In the genomic region with DNA sequence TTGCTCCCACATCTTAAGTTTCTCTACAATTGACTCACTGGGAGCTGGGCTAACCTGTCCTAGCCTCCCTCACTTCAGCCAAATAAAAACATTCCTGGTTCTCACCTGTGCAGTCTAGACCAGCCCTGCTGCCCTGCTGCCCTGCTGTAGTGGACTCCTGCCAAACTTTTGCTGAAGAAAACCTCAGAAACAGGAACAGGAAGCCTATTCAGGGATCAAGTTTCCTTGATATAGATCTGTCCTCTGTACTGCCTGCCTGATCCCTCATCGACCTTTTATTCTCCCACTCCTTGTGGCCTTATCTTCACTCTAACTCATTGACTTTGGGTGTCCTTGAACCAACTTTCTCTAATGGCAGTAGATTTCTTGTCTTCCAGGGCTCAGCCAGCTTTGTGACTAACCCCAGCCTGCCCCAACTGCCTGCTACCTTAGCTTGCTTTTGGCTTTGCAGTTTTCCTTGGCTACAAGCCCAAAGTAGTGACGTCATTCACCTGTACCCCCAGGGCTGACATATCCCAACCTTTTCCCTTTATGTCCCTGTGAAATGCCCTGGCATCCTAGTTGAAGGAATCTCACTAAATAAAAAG, we compare ENCODE assay signal across 1 cellular context.
TF ChIP-seq lines count a peak whose summit lies in the region.

No MANE protein-coding gene starts in this region.

TF ChIP-seq in GM23338, 12 proteins besides CTCF, POLR2A, EP300 and RAD21 (continued from another document):
- TF ChIP-seq, protein P1, sequence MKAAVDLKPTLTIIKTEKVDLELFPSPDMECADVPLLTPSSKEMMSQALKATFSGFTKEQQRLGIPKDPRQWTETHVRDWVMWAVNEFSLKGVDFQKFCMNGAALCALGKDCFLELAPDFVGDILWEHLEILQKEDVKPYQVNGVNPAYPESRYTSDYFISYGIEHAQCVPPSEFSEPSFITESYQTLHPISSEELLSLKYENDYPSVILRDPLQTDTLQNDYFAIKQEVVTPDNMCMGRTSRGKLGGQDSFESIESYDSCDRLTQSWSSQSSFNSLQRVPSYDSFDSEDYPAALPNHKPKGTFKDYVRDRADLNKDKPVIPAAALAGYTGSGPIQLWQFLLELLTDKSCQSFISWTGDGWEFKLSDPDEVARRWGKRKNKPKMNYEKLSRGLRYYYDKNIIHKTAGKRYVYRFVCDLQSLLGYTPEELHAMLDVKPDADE (IDR thresholded peaks at IDR 0.05), result no peak
- no peak for TF ChIP-seq EZH2phosphoT487 (IDR thresholded peaks at IDR 0.05; ENCODE audit: unreplicated experiment)
- no peak for TF ChIP-seq ZNF114 (CRISPR knock-in tag; IDR thresholded peaks at IDR 0.05)
- TF ChIP-seq ZNF331 (CRISPR knock-in tag; IDR thresholded peaks at IDR 0.05; ENCODE audit: low read depth), result no peak
- no peak for TF ChIP-seq JUNB (IDR thresholded peaks at IDR 0.05; ENCODE audit: unreplicated experiment)
- TF ChIP-seq NANOG (IDR thresholded peaks at IDR 0.05; ENCODE audit: borderline replicate concordance), result no peak
- TF ChIP-seq POLR2AphosphoS5 (IDR thresholded peaks at IDR 0.05; ENCODE audit: low read depth), result no peak
- TF ChIP-seq, protein P2, sequence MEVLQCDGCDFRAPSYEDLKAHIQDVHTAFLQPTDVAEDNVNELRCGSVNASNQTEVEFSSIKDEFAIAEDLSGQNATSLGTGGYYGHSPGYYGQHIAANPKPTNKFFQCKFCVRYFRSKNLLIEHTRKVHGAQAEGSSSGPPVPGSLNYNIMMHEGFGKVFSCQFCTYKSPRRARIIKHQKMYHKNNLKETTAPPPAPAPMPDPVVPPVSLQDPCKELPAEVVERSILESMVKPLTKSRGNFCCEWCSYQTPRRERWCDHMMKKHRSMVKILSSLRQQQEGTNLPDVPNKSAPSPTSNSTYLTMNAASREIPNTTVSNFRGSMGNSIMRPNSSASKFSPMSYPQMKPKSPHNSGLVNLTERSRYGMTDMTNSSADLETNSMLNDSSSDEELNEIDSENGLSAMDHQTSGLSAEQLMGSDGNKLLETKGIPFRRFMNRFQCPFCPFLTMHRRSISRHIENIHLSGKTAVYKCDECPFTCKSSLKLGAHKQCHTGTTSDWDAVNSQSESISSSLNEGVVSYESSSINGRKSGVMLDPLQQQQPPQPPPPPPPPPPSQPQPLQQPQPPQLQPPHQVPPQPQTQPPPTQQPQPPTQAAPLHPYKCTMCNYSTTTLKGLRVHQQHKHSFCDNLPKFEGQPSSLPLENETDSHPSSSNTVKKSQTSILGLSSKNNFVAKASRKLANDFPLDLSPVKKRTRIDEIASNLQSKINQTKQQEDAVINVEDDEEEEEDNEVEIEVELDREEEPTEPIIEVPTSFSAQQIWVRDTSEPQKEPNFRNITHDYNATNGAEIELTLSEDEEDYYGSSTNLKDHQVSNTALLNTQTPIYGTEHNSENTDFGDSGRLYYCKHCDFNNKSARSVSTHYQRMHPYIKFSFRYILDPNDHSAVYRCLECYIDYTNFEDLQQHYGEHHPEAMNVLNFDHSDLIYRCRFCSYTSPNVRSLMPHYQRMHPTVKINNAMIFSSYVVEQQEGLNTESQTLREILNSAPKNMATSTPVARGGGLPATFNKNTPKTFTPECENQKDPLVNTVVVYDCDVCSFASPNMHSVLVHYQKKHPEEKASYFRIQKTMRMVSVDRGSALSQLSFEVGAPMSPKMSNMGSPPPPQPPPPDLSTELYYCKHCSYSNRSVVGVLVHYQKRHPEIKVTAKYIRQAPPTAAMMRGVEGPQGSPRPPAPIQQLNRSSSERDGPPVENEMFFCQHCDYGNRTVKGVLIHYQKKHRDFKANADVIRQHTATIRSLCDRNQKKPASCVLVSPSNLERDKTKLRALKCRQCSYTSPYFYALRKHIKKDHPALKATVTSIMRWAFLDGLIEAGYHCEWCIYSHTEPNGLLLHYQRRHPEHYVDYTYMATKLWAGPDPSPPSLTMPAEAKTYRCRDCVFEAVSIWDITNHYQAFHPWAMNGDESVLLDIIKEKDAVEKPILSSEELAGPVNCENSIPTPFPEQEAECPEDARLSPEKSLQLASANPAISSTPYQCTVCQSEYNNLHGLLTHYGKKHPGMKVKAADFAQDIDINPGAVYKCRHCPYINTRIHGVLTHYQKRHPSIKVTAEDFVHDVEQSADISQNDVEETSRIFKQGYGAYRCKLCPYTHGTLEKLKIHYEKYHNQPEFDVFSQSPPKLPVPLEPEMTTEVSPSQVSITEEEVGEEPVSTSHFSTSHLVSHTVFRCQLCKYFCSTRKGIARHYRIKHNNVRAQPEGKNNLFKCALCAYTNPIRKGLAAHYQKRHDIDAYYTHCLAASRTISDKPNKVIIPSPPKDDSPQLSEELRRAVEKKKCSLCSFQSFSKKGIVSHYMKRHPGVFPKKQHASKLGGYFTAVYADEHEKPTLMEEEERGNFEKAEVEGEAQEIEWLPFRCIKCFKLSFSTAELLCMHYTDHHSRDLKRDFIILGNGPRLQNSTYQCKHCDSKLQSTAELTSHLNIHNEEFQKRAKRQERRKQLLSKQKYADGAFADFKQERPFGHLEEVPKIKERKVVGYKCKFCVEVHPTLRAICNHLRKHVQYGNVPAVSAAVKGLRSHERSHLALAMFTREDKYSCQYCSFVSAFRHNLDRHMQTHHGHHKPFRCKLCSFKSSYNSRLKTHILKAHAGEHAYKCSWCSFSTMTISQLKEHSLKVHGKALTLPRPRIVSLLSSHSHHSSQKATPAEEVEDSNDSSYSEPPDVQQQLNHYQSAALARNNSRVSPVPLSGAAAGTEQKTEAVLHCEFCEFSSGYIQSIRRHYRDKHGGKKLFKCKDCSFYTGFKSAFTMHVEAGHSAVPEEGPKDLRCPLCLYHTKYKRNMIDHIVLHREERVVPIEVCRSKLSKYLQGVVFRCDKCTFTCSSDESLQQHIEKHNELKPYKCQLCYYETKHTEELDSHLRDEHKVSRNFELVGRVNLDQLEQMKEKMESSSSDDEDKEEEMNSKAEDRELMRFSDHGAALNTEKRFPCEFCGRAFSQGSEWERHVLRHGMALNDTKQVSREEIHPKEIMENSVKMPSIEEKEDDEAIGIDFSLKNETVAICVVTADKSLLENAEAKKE (CRISPR knock-in tag; IDR thresholded peaks at IDR 0.05), result no peak
- TF ChIP-seq EZH2 (IDR thresholded peaks at IDR 0.05; ENCODE audit: low read depth, unreplicated experiment), result no peak
